16 cellular contexts compared by ENCODE assay signal in genomic region chr10:113292743-113293142, GRCh38.
DNase-seq lines count a peak whose midpoint lies in the region; ATAC-seq and TF ChIP-seq lines count a peak whose summit lies in the region.
"Had no signal": no experiment of that assay in that cellular context is flagged by ENCODE, and none has a peak within 500 bp of the region (broad histone marks: within the 10 kb centered on the region; RNA-seq: fewer than 3 reads in every experiment).

No MANE protein-coding gene starts in this region.

- H2AK5ac ChIP-seq in mesenchymal stem cell (ENCODE audit: low read length, severe bottlenecking) (peak overlapping the region; percentile 4), trophoblast cell (ENCODE audit: low read length) (no peak overlapping the region), H9 (ENCODE audit: insufficient read length, low read length) (no peak overlapping the region)

- ATAC-seq in upper lobe of right lung, result peak; percentile 56
- ATAC-seq: CD8-positive, alpha-beta T cell had no signal

- H2BK15ac ChIP-seq in mesenchymal stem cell (ENCODE audit: low read depth, poor library complexity, severe bottlenecking), result no peak overlapping the region
- H2BK15ac ChIP-seq in H9 (ENCODE audit: low read depth, low read length), result no peak overlapping the region

- H3K27me3 Mint-ChIP-seq in H9 (ENCODE audit: low read depth), result no peaks in the 10 kb centered on the region
- H3K27me3 Mint-ChIP-seq: B cell had no signal

- no peak overlapping the region for H3K18ac ChIP-seq in mesenchymal stem cell (ENCODE audit: low read depth in 1 of 2, low read length in 2 of 2)
- H3K18ac ChIP-seq in trophoblast cell (ENCODE audit: low read length), result no peak overlapping the region
- no peak overlapping the region for H3K18ac ChIP-seq in H9 (ENCODE audit: insufficient read length, low read depth, low read length)

- H3K79me2 ChIP-seq in trophoblast cell (ENCODE audit: control insufficient read depth, insufficient read depth, low read length, poor library complexity) (no peaks in the 10 kb centered on the region), H9 (ENCODE audit: insufficient read depth, low read length) (no peaks in the 10 kb centered on the region)

- no peaks in the 10 kb centered on the region for H3K36me3 Mint-ChIP-seq in H9 (ENCODE audit: insufficient read depth in 1 of 3, low read depth in 3 of 3)
- H3K36me3 Mint-ChIP-seq: CD8-positive, alpha-beta T cell had no signal

- H4K20me1 ChIP-seq in H9 (ENCODE audit: control insufficient read depth, insufficient read depth, insufficient read length), result no peaks in the 10 kb centered on the region
- H4K20me1 ChIP-seq: BLaER1 treated with 17β-estradiol and CSF1 and Interleukin-3, amounts not matched to agents 10 nM and 100 nM had no signal

- no peaks in the 10 kb centered on the region for H3K9me3 Mint-ChIP-seq in H9
- H3K9me3 Mint-ChIP-seq: CD8-positive, alpha-beta T cell had no signal

- peaks cover 1% of the 10 kb centered on the region for H3K79me1 ChIP-seq in mesenchymal stem cell (replicated peaks; ENCODE audit: low read length, poor library complexity, severe bottlenecking)
- peaks cover 6% of the 10 kb centered on the region for H3K79me1 ChIP-seq in trophoblast cell (ENCODE audit: low read length)
- H3K79me1 ChIP-seq in H9 (ENCODE audit: insufficient read depth, low read depth, low read length, poor library complexity, severe bottlenecking), result no peaks in the 10 kb centered on the region

- H4K91ac ChIP-seq in mesenchymal stem cell (ENCODE audit: low read length) (no peak overlapping the region), trophoblast cell (ENCODE audit: low read depth, low read length) (no peak overlapping the region), H9 (ENCODE audit: insufficient read length, low read depth, low read length) (no peak overlapping the region)

- peaks cover 3 to 6% of the 10 kb centered on the region in 2 experiments for H3K4me1 Mint-ChIP-seq in H9
- H3K4me1 Mint-ChIP-seq: B cell had no signal

- H3K27ac ChIP-seq in HL-60 (replicated peaks) (peak overlapping the region; percentile 53), mesenchymal stem cell (ENCODE audit: low read length, poor library complexity, severe bottlenecking) (no peak overlapping the region), trophoblast cell (ENCODE audit: low read depth, low read length) (no peak overlapping the region), upper lobe of right lung (no peak overlapping the region), H9 (ENCODE audit: insufficient read length, low read depth, low read length) (no peak overlapping the region), RWPE1 (no peak overlapping the region)
- H3K27ac ChIP-seq: BLaER1 treated with 17β-estradiol and CSF1 and Interleukin-3, amounts not matched to agents 10 nM and 100 nM had no signal

- H3K27me3 ChIP-seq in HL-60 (ENCODE audit: insufficient read depth, poor library complexity, severe bottlenecking) (no peaks in the 10 kb centered on the region), mesenchymal stem cell (ENCODE audit: control insufficient read depth in 1 of 2, insufficient read depth in 1 of 2, low read length in 2 of 2) (no peaks in the 10 kb centered on the region), trophoblast cell (ENCODE audit: insufficient read depth, low read length) (no peaks in the 10 kb centered on the region), upper lobe of right lung (no peaks in the 10 kb centered on the region), H9 (ENCODE audit: insufficient read depth, low read length) (no peaks in the 10 kb centered on the region)
- H3K27me3 ChIP-seq: BLaER1 treated with 17β-estradiol and CSF1 and Interleukin-3, amounts not matched to agents 10 nM and 100 nM had no signal

- no peak overlapping the region for H4K5ac ChIP-seq in H9 (ENCODE audit: insufficient read length, low read depth, low read length)

- H3K23me2 ChIP-seq in H9 (ENCODE audit: insufficient read length, low read depth, low read length, poor library complexity, severe bottlenecking), result no peaks in the 10 kb centered on the region

- H3K4me2 ChIP-seq in mesenchymal stem cell (ENCODE audit: low read length, poor library complexity, severe bottlenecking) (no peak overlapping the region), trophoblast cell (ENCODE audit: low read length) (no peak overlapping the region), H9 (ENCODE audit: insufficient read depth, insufficient read length, low read length) (no peak overlapping the region)
- H3K4me2 ChIP-seq: BLaER1 treated with 17β-estradiol and CSF1 and Interleukin-3, amounts not matched to agents 10 nM and 100 nM had no signal

- H3K36me3 ChIP-seq in mesenchymal stem cell (ENCODE audit: control insufficient read depth in 1 of 2, insufficient read depth in 2 of 2, low read depth in 1 of 2, low read length in 2 of 2) (no peaks in the 10 kb centered on the region), trophoblast cell (ENCODE audit: control insufficient read depth in 1 of 2, insufficient read depth in 2 of 2, low read length in 2 of 2) (no peaks in the 10 kb centered on the region), upper lobe of right lung (no peaks in the 10 kb centered on the region)
- H3K36me3 ChIP-seq: BLaER1 treated with 17β-estradiol and CSF1 and Interleukin-3, amounts not matched to agents 10 nM and 100 nM had no signal

- H3K4me3 Mint-ChIP-seq in H9, result no peak overlapping the region
- H3K4me3 Mint-ChIP-seq: B cell; CD8-positive, alpha-beta T cell had no signal

- intact Hi-C loops in upper lobe of right lung (cut with DNase I), result no loop called here

- peak overlapping the region in 1 of 2 experiments; percentile 51 for H3K14ac ChIP-seq in mesenchymal stem cell (ENCODE audit: low read length in 2 of 2)
- H3K14ac ChIP-seq in trophoblast cell (ENCODE audit: low read length), result no peak overlapping the region
- no peak overlapping the region for H3K14ac ChIP-seq in H9 (ENCODE audit: insufficient read depth, low read length)

- H2AFZ ChIP-seq in mesenchymal stem cell (ENCODE audit: low read depth, low read length), result no peak overlapping the region
- H2AFZ ChIP-seq in trophoblast cell (ENCODE audit: insufficient read depth, low read length, poor library complexity), result no peak overlapping the region
- no peak overlapping the region for H2AFZ ChIP-seq in H9 (ENCODE audit: low read length)

- H3K4me1 ChIP-seq in mesenchymal stem cell (ENCODE audit: control insufficient read depth, insufficient read depth, low read depth, low read length), result peaks cover 3% of the 10 kb centered on the region
- H3K4me1 ChIP-seq in trophoblast cell (ENCODE audit: control insufficient read depth in 1 of 2, insufficient read depth in 2 of 2, low read length in 2 of 2), result peaks cover 3 to 5% of the 10 kb centered on the region in 2 experiments
- H3K4me1 ChIP-seq in upper lobe of right lung, result no peaks in the 10 kb centered on the region
- H3K4me1 ChIP-seq in H9 (ENCODE audit: insufficient read depth, low read length), result no peaks in the 10 kb centered on the region
- H3K4me1 ChIP-seq: BLaER1 treated with 17β-estradiol and CSF1 and Interleukin-3, amounts not matched to agents 10 nM and 100 nM had no signal

- H3K23ac ChIP-seq in mesenchymal stem cell (ENCODE audit: low read length in 2 of 2) (peak overlapping the region in 1 of 2 experiments; percentile 64), trophoblast cell (ENCODE audit: low read length) (no peak overlapping the region), H9 (ENCODE audit: insufficient read length, low read depth, low read length) (no peak overlapping the region)

- H3T11ph ChIP-seq in H9 (ENCODE audit: low read length), result no peak overlapping the region

- no peak overlapping the region for H4K12ac ChIP-seq in trophoblast cell (ENCODE audit: low read depth, low read length)

- H2BK12ac ChIP-seq in mesenchymal stem cell (ENCODE audit: low read length in 2 of 2), result no peak overlapping the region
- peak overlapping the region; percentile 51 for H2BK12ac ChIP-seq in trophoblast cell (ENCODE audit: low read length)
- H2BK12ac ChIP-seq in H9 (ENCODE audit: insufficient read length, low read depth, low read length), result no peak overlapping the region

- TF ChIP-seq CTCF in HL-60 (IDR thresholded peaks at IDR 0.05; ENCODE audit: insufficient read depth, low read length), result no peak
- TF ChIP-seq CTCF in upper lobe of right lung (IDR thresholded peaks at IDR 0.05), result no peak
- TF ChIP-seq CTCF in H9 (conservative IDR thresholded peaks at IDR 0.05), result no peak
- TF ChIP-seq CTCF in RWPE1 (conservative IDR thresholded peaks at IDR 0.05; ENCODE audit: low read depth), result no peak

- H3K27ac Mint-ChIP-seq in H9, result 0 out of 7 replicates have a peak overlapping the region, but pooled peaks of 1 of the 3 experiments have one; percentile 59
- H3K27ac Mint-ChIP-seq: B cell; CD8-positive, alpha-beta T cell had no signal

- no peak overlapping the region for H2BK20ac ChIP-seq in H9 (ENCODE audit: low read depth, low read length, poor library complexity, severe bottlenecking)

- H4K8ac ChIP-seq in mesenchymal stem cell (ENCODE audit: low read length), result no peak overlapping the region
- no peak overlapping the region for H4K8ac ChIP-seq in trophoblast cell (ENCODE audit: low read depth, low read length)
- H4K8ac ChIP-seq in H9 (replicated peaks; ENCODE audit: insufficient read length, low read depth, low read length), result no peak overlapping the region

- WGBS in mesenchymal stem cell, result 99% methylated on average over 5 of the region's 5 CpGs
- no CpG with 5 or more reads among the region's 5 CpGs for WGBS in trophoblast cell (ENCODE audit: extremely low coverage, insufficient coverage, insufficient read length)
- WGBS in H9 (ENCODE audit: extremely low coverage, insufficient read length, low lambda C conversion rate), result no CpG with 5 or more reads among the region's 5 CpGs

- no peak overlapping the region for H3K4me3 ChIP-seq in HL-60 (replicated peaks; ENCODE audit: insufficient read depth, low read length)
- H3K4me3 ChIP-seq in mesenchymal stem cell (ENCODE audit: insufficient read depth in 1 of 2, low read depth in 1 of 2, low read length in 2 of 2), result no peak overlapping the region
- H3K4me3 ChIP-seq in trophoblast cell (ENCODE audit: low read depth, low read length), result no peak overlapping the region
- no peak overlapping the region for H3K4me3 ChIP-seq in upper lobe of right lung
- H3K4me3 ChIP-seq: BLaER1 treated with 17β-estradiol and CSF1 and Interleukin-3, amounts not matched to agents 10 nM and 100 nM had no signal

- POLR2A ChIA-PET in RWPE1 (lab: Yijun Ruan, JAX; ENCODE audit: low non-redundant PET), result no interaction called here

- H3K4ac ChIP-seq in mesenchymal stem cell (ENCODE audit: low read depth in 1 of 2, low read length in 2 of 2), result no peak overlapping the region
- H3K4ac ChIP-seq in trophoblast cell (ENCODE audit: low read depth, low read length), result no peak overlapping the region
- H3K4ac ChIP-seq in H9 (ENCODE audit: low read depth, low read length), result no peak overlapping the region

- no peak overlapping the region for H2BK120ac ChIP-seq in mesenchymal stem cell (ENCODE audit: low read depth, low read length)
- H2BK120ac ChIP-seq in trophoblast cell (ENCODE audit: insufficient read depth, low read length, poor library complexity), result no peak overlapping the region
- H2BK120ac ChIP-seq in H9 (ENCODE audit: low read depth, low read length, poor library complexity, severe bottlenecking), result no peak overlapping the region

- no peak for DNase-seq in HL-60 (ENCODE audit: low read depth in 1 of 2, low spot score in 1 of 2)
- no peak for DNase-seq in mesenchymal stem cell
- DNase-seq in trophoblast cell, result no peak
- no peak for DNase-seq in upper lobe of right lung
- no peak for DNase-seq in activated T-cell treated with anti-CD3 and anti-CD28 coated beads for 4 hours
- no peak for DNase-seq in H9
- DNase-seq in RWPE1 (ENCODE audit: low spot score), result no peak
- DNase-seq: Calu3; CD8-positive, alpha-beta T cell; DMS79 treated with DMSO at 0.1 percent for 48 hours; GF-D8; GOT3; H7; IMR-90 had no signal

- no peaks in the 10 kb centered on the region for H3K9me3 ChIP-seq in mesenchymal stem cell (ENCODE audit: control insufficient read depth, low read length)
- H3K9me3 ChIP-seq in trophoblast cell (ENCODE audit: insufficient read depth, low read depth, low read length), result no peaks in the 10 kb centered on the region
- no peaks in the 10 kb centered on the region for H3K9me3 ChIP-seq in upper lobe of right lung
- H3K9me3 ChIP-seq in H9 (ENCODE audit: control insufficient read depth, low read depth, low read length), result no peaks in the 10 kb centered on the region
- H3K9me3 ChIP-seq: BLaER1 treated with 17β-estradiol and CSF1 and Interleukin-3, amounts not matched to agents 10 nM and 100 nM had no signal

- H3K9ac ChIP-seq in mesenchymal stem cell (ENCODE audit: low read length) (no peak overlapping the region), trophoblast cell (ENCODE audit: low read length) (no peak overlapping the region), H9 (ENCODE audit: extremely low read depth, insufficient read length, low read length) (no peak overlapping the region)
- H3K9ac ChIP-seq: BLaER1 treated with 17β-estradiol and CSF1 and Interleukin-3, amounts not matched to agents 10 nM and 100 nM had no signal

- no peak overlapping the region for H3K56ac ChIP-seq in H9 (ENCODE audit: insufficient read length, low read depth, low read length)

- CTCF ChIA-PET in RWPE1 (lab: Yijun Ruan, JAX), result interaction anchor here (0.5 to 0.6 kb wide), 2 partner anchors 420 to 513 kb away, joined by 3 to 4 read pairs; no protein-coding TSS in a partner anchor

- no peak overlapping the region for H2BK5ac ChIP-seq in mesenchymal stem cell (ENCODE audit: low read depth, low read length, poor library complexity, severe bottlenecking)
- H2BK5ac ChIP-seq in trophoblast cell (ENCODE audit: low read depth, low read length, poor library complexity), result no peak overlapping the region
- H2BK5ac ChIP-seq in H9 (ENCODE audit: insufficient read length, low read length), result no peak overlapping the region
